In genomic region chr6:125300992-125301434, GRCh38 we compare ENCODE assay signal across 8 cellular contexts. TPM values are rescaled to one million over a fixed set of nuclear protein-coding genes. Genes with fewer than 3 reads are reported as not detected.
A peak's percentile ranks its signal among the peaks of the same experiment; 100 is the strongest.
DNase-seq lines count a peak whose midpoint lies in the region; ATAC-seq, FAIRE-seq and TF ChIP-seq lines count a peak whose summit lies in the region.

No MANE protein-coding gene starts in this region.

- TF ChIP-seq CTCF in A549 (IDR thresholded peaks at IDR 0.05) (no peak), GM10266 (IDR thresholded peaks at IDR 0.05; ENCODE audit: control insufficient read depth, insufficient read depth, low read depth, missing control alignments) (no peak), fibroblast of mammary gland (conservative IDR thresholded peaks at IDR 0.05; ENCODE audit: control insufficient read depth, insufficient read depth, low read depth, low read length) (no peak), pancreas (IDR thresholded peaks at IDR 0.05) (no peak)

- TF ChIP-seq RAD21 in A549 (conservative IDR thresholded peaks at IDR 0.05 in 1 of 2, IDR thresholded peaks at IDR 0.05 in 1 of 2): no peak

- H3K4me1 ChIP-seq in A549 (peaks cover 10% of the 10 kb centered on the region; the same call in 2 of the 3 replicates), pancreas (peaks cover 0 to 13% (median 5%) of the 10 kb centered on the region in 3 donors)

- POLR2A ChIA-PET in A549 (lab: Yijun Ruan, JAX): interaction anchor here (1.2 to 1.6 kb wide), 5 partner anchors 99 to 489 kb away, joined by 3 to 8 read pairs (median 5); no protein-coding TSS in a partner anchor

- intact Hi-C loops in pancreas (cut with DNase I): loop anchor here in 1 of 3 donors (10.0 kb wide), 1 partner anchor 464 kb away; no protein-coding TSS in a partner anchor

- TF ChIP-seq EP300 in A549 (IDR thresholded peaks at IDR 0.05): no peak

- CTCF ChIA-PET in A549 (lab: Yijun Ruan, JAX): interaction anchor here (1.0 to 4.1 kb wide), 7 partner anchors 9 to 430 kb away, joined by 3 to 11 read pairs (median 4); partner anchors contain the start of gene TPD52L1

- under 1% methylated on average over 11 of the region's 11 CpGs for WGBS in A549 (ENCODE audit: missing lambda C conversion rate)
- 2 to 3% methylated on average over 11 of the region's 11 CpGs for WGBS in pancreas, 2 donors

- H3K27ac ChIP-seq in A549 (peak overlapping the region; percentile 87 to 99), pancreas (peak overlapping the region; percentile 77 to 88 (median 84))

- no peaks in the 10 kb centered on the region for H3K27me3 ChIP-seq in pancreas

- TF ChIP-seq POLR2A in A549 (IDR thresholded peaks at IDR 0.05; ENCODE audit: low read length): no peak

- DNase-seq in A549 (ENCODE audit: low read depth in 1 of 2, low spot score in 1 of 2): no peak
- peak; percentile 32 for DNase-seq in GM10266 (ENCODE audit: extremely low spot score)
- peak; percentile 7 for DNase-seq in SW480 (ENCODE audit: low spot score)
- peak; percentile 29 for DNase-seq in fibroblast of mammary gland (ENCODE audit: low read depth)
- DNase-seq in pancreas: no peak
- no peak for DNase-seq in NCI-H1436 treated with DMSO at 0.1 percent for 48 hours (lab: John Stamatoyannopoulos, UW)
- DNase-seq in GF-D8 (lab: John Stamatoyannopoulos, UW): no peak
- DNase-seq in NCI-H1048 (lab: John Stamatoyannopoulos, UW): no peak

- H3K36me3 ChIP-seq in pancreas: peaks cover 0 to 7% (median 0%) of the 10 kb centered on the region in 3 donors

- 0 out of 6 replicates have a peak, but pooled peaks have one; percentile 4 to 10 for ATAC-seq in A549
- ATAC-seq in pancreas: peak in 3 of 4 donors; percentile 1 to 14 (median 3)

- H3K4me2 ChIP-seq in A549: peak overlapping the region; percentile 77

- FAIRE-seq in A549 (lab: Jason Lieb, UNC): no peak
- FAIRE-seq in pancreas (lab: Jason Lieb, UNC): no peak

- peak overlapping the region; percentile 66 for H3K4me3 ChIP-seq in A549
- H3K4me3 ChIP-seq in fibroblast of mammary gland (ENCODE audit: control insufficient read depth, low read depth, low read length): peak overlapping the region; percentile 72
- peak overlapping the region; percentile 78 to 84 (median 80) for H3K4me3 ChIP-seq in pancreas

- H3K9me3 ChIP-seq in A549 (no peaks in the 10 kb centered on the region), pancreas (no peaks in the 10 kb centered on the region)

TF ChIP-seq in A549, 52 proteins besides CTCF, POLR2A, EP300 and RAD21:
- TF ChIP-seq RCOR1 (IDR thresholded peaks at IDR 0.05; ENCODE audit: low read depth, low read length) (no peak), KDM5A (IDR thresholded peaks at IDR 0.05) (no peak), JUNB (IDR thresholded peaks at IDR 0.05) (no peak), ZSCAN20 (CRISPR knock-in tag; IDR thresholded peaks at IDR 0.05) (no peak), NPAS2 (CRISPR knock-in tag; IDR thresholded peaks at IDR 0.05; ENCODE audit: borderline replicate concordance) (no peak), PHF8 (IDR thresholded peaks at IDR 0.05; ENCODE audit: borderline replicate concordance, low read depth) (no peak), ESRRA (IDR thresholded peaks at IDR 0.05; ENCODE audit: borderline replicate concordance, low read length) (no peak), POLR2AphosphoS2 (conservative IDR thresholded peaks at IDR 0.05; ENCODE audit: low read length) (no peak), ZC3H11A (IDR thresholded peaks at IDR 0.05) (no peak), GATA3 (IDR thresholded peaks at IDR 0.05; ENCODE audit: borderline replicate concordance) (no peak), CBX8 (IDR thresholded peaks at IDR 0.05) (no peak), ELK1 (IDR thresholded peaks at IDR 0.05; ENCODE audit: low read depth, low read length) (no peak), KDM1A (IDR thresholded peaks at IDR 0.05; ENCODE audit: low read depth) (no peak), SREBF2 (IDR thresholded peaks at IDR 0.05) (no peak), RNF2 (IDR thresholded peaks at IDR 0.05; ENCODE audit: borderline replicate concordance, low read depth) (no peak), NFE2L2 (conservative IDR thresholded peaks at IDR 0.05; ENCODE audit: low read length) (no peak)

RNA-seq across cellular contexts. Expression of gene HDDC2, which starts 0.8 kb away (rescaled TPM):
- 194 and 216 TPM in 2 replicates for polyA plus RNA-seq in A549 (2011; rRNA removed)
- 142 and 158 TPM in 2 replicates for polyA plus RNA-seq in A549 (2012; cell fraction: cytosol; rRNA removed)
- polyA plus RNA-seq in A549 (2012; cell fraction: nucleus; rRNA removed): 53.6 and 55.2 TPM in 2 replicates
- 104 to 108 TPM (median 107 TPM) in 3 replicates for polyA plus RNA-seq in A549 (2017; fragmentation: RNase III; extraction: RNeasy Plus Mini Kit Qiagen cat#74134 plus additional on column Dnase treatment)
- polyA minus RNA-seq in A549 (2011; rRNA and poly(A)+ RNA removed): 45.8 and 63.6 TPM in 2 replicates
- 10 to 100 TPM; 22.9 to 33.9 (median 27.1) TPM for total RNA-seq in pancreas
- 10 to 100 TPM; 37.9 to 45.9 TPM for polyA plus RNA-seq in pancreas

Comparison
In these comparisons a context has a peak if more than half of its experiments do, and no peak if none do; other contexts are left out.
1. DNase-seq: peak in GM10266 (single experiment), SW480 (single experiment) and fibroblast of mammary gland (single experiment); none in A549 (0 of 2), pancreas (0 of 6), NCI-H1436 treated with DMSO at 0.1 percent for 48 hours (single experiment), GF-D8 (single experiment) and NCI-H1048 (single experiment).
2. Peak in every context shown above with its lines, with median percentiles within 50 percentile points of each other: H3K4me3 ChIP-seq.